Comparison of ENCODE assay signal across 24 cellular contexts in the genomic region with DNA sequence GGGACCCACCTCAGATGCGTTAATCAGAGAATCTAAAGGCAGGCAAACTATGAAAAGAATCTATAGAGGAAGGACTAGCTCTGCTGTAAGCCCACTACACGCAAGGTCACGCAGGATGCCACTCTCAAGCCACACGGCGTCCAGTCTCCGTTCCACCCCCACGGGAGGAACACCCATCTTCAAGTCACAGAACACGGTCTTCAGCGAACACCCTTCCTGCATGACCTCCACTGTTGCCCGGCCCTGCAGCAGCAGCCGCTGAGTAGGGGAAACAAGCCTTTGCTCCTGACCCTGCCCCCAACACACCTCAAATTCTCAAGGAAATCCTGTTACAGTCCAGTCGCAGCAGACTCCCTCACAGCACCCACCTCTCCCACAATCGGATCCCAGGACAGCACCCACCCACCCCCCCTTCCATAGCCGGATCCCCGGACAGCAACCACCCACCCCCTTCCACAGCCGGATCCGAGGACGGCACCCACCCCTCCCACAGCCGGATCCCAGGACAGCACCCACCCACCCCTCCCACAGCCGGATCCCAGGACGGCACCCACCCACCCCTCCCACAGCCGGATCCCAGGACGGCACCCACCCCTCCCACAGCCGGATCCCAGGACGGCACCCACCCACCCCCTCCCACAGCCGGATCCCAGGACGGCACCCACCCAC.
A peak's percentile ranks its signal among the peaks of the same experiment; 100 is the strongest.
DNase-seq lines count a peak whose midpoint lies in the region; TF ChIP-seq lines count a peak whose summit lies in the region.
"Had no signal": no experiment of that assay in that cellular context is flagged by ENCODE, and none has a peak within 500 bp of the region (broad histone marks: within the 10 kb centered on the region; RNA-seq: fewer than 3 reads in every experiment).

No MANE protein-coding gene starts in this region.

- H3K4me3 Mint-ChIP-seq in H9, result no peak overlapping the region
- H3K4me3 Mint-ChIP-seq in brain, result no peak overlapping the region
- H3K4me3 Mint-ChIP-seq: CD8-positive, alpha-beta T cell had no signal

- H2BK5ac ChIP-seq in H9 (ENCODE audit: insufficient read length, low read length), result no peak overlapping the region

- H2BK120ac ChIP-seq in H9 (ENCODE audit: low read depth, low read length, poor library complexity, severe bottlenecking), result no peak overlapping the region

- H3K4me2 ChIP-seq in H9 (ENCODE audit: insufficient read depth, insufficient read length, low read length), result no peak overlapping the region

- intact Hi-C loops in posterior vena cava (cut with DNase I), result no loop called here

- no peak overlapping the region for H3K4ac ChIP-seq in H9 (ENCODE audit: low read depth, low read length)

- H3K36me3 Mint-ChIP-seq in H9 (ENCODE audit: insufficient read depth in 1 of 3, low read depth in 3 of 3), result peaks cover 0 to 3% (median 0%) of the 10 kb centered on the region in 3 experiments; a peak in 2 of 7 replicates
- no peaks in the 10 kb centered on the region for H3K36me3 Mint-ChIP-seq in brain
- H3K36me3 Mint-ChIP-seq: CD8-positive, alpha-beta T cell had no signal

- H4K5ac ChIP-seq in H9 (ENCODE audit: insufficient read length, low read depth, low read length), result no peak overlapping the region

- H2BK15ac ChIP-seq in H9 (ENCODE audit: low read depth, low read length), result no peak overlapping the region

- H4K8ac ChIP-seq in H9 (replicated peaks; ENCODE audit: insufficient read length, low read depth, low read length), result no peak overlapping the region

- WGBS in H9 (ENCODE audit: extremely low coverage, insufficient read length, low lambda C conversion rate), result no CpG with 5 or more reads among the region's 27 CpGs

- H3K9ac ChIP-seq in H9 (ENCODE audit: extremely low read depth, insufficient read length, low read length), result no peak overlapping the region

- no peak for DNase-seq in H9
- peak; percentile 59 for DNase-seq in mesenteric fat pad (ENCODE audit: low spot score)
- peak; percentile 69 for DNase-seq in posterior vena cava (ENCODE audit: low spot score)
- DNase-seq in NCI-H2107 treated with DMSO at 0.1 percent for 48 hours (lab: John Stamatoyannopoulos, UW; ENCODE audit: unreplicated experiment), result no peak
- no peak for DNase-seq in A172 (ENCODE audit: low spot score)
- no peak for DNase-seq in GOT3 (lab: John Stamatoyannopoulos, UW)
- DNase-seq in DMS53 treated with DMSO at 0.1 percent for 48 hours (lab: John Stamatoyannopoulos, UW; ENCODE audit: unreplicated experiment), result no peak
- DNase-seq: ACHN; C1 segment of cervical spinal cord; Calu3; CD8-positive, alpha-beta T cell; DMS153; Kasumi-1; MG63; NCI-H1048; NCI-H1417 treated with DMSO at 0.1 percent for 48 hours; NCI-H187; NCI-H2227 treated with DMSO at 0.1 percent for 48 hours; NCI-H510A treated with DMSO at 0.1 percent for 48 hours; NCI-H748 treated with DMSO at 0.1 percent for 48 hours; NK-92 treated with Interleukin-12 subunit alpha and Interleukin-12 subunit beta, amount 100 ng/mL, for 24 hours; OCI-M1; SJCRH30 had no signal

- H3K14ac ChIP-seq in H9 (ENCODE audit: insufficient read depth, low read length), result no peak overlapping the region

- no peaks in the 10 kb centered on the region for H3K23me2 ChIP-seq in H9 (ENCODE audit: insufficient read length, low read depth, low read length, poor library complexity, severe bottlenecking)

- H3K79me1 ChIP-seq in H9 (ENCODE audit: insufficient read depth, low read depth, low read length, poor library complexity, severe bottlenecking), result no peaks in the 10 kb centered on the region

- H3K4me1 ChIP-seq in H9 (ENCODE audit: insufficient read depth, low read length), result peaks cover 11% of the 10 kb centered on the region; the same call in 1 of the 2 replicates

- H3K23ac ChIP-seq in H9 (ENCODE audit: insufficient read length, low read depth, low read length), result no peak overlapping the region

- H3K9me3 Mint-ChIP-seq in H9 (no peaks in the 10 kb centered on the region; a peak in 1 of 5 replicates), brain (no peaks in the 10 kb centered on the region)
- H3K9me3 Mint-ChIP-seq: CD8-positive, alpha-beta T cell had no signal

- H3T11ph ChIP-seq in H9 (ENCODE audit: low read length), result no peak overlapping the region

- peak overlapping the region in 2 of 3 experiments; percentile 30 to 66; a peak in 3 of 7 replicates for H3K27ac Mint-ChIP-seq in H9
- peak overlapping the region in 3 of 5 experiments; percentile 3 to 57 (median 22) for H3K27ac Mint-ChIP-seq in brain
- H3K27ac Mint-ChIP-seq: CD8-positive, alpha-beta T cell had no signal

- H3K9me3 ChIP-seq in H9 (ENCODE audit: control insufficient read depth, low read depth, low read length), result no peaks in the 10 kb centered on the region
- H3K9me3 ChIP-seq: MG63, SJCRH30 had no signal

- TF ChIP-seq CTCF in H9 (conservative IDR thresholded peaks at IDR 0.05) (no peak), brain (conservative IDR thresholded peaks at IDR 0.05) (no peak)

- H4K91ac ChIP-seq in H9 (ENCODE audit: insufficient read length, low read depth, low read length), result no peak overlapping the region

- H4K20me1 ChIP-seq in H9 (ENCODE audit: control insufficient read depth, insufficient read depth, insufficient read length), result peaks cover 4% of the 10 kb centered on the region

- peaks cover 2% of the 10 kb centered on the region; the same call in 1 of the 2 replicates for H3K27me3 Mint-ChIP-seq in H9 (ENCODE audit: low read depth)
- H3K27me3 Mint-ChIP-seq in brain, result no peaks in the 10 kb centered on the region

- H2BK20ac ChIP-seq in H9 (ENCODE audit: low read depth, low read length, poor library complexity, severe bottlenecking), result no peak overlapping the region

- H3K18ac ChIP-seq in H9 (ENCODE audit: insufficient read length, low read depth, low read length), result no peak overlapping the region

- peaks cover 43 to 45% of the 10 kb centered on the region in 2 experiments for H3K4me1 Mint-ChIP-seq in H9
- H3K4me1 Mint-ChIP-seq in brain, result peaks cover 86% of the 10 kb centered on the region

- no peak overlapping the region for H3K27ac ChIP-seq in H9 (ENCODE audit: insufficient read length, low read depth, low read length)
- H3K27ac ChIP-seq: SJCRH30 had no signal

- H3K56ac ChIP-seq in H9 (ENCODE audit: insufficient read length, low read depth, low read length), result no peak overlapping the region

- H2BK12ac ChIP-seq in H9 (ENCODE audit: insufficient read length, low read depth, low read length), result no peak overlapping the region

- H3K79me2 ChIP-seq in H9 (ENCODE audit: insufficient read depth, low read length), result peaks cover 1% of the 10 kb centered on the region; the same call in 1 of the 2 replicates

- H2AK5ac ChIP-seq in H9 (ENCODE audit: insufficient read length, low read length), result no peak overlapping the region

- no peak overlapping the region for H2AFZ ChIP-seq in H9 (ENCODE audit: low read length)

- H3K27me3 ChIP-seq in H9 (ENCODE audit: insufficient read depth, low read length), result no peaks in the 10 kb centered on the region
- H3K27me3 ChIP-seq: MG63, SJCRH30 had no signal

Comparison
In these comparisons a context has a peak if more than half of its experiments do, and no peak if none do; other contexts are left out.
1. DNase-seq: peak in mesenteric fat pad (single experiment) and posterior vena cava (single experiment); none in H9 (single experiment), NCI-H2107 treated with DMSO at 0.1 percent for 48 hours (single experiment), A172 (single experiment), GOT3 (single experiment) and DMS53 treated with DMSO at 0.1 percent for 48 hours (single experiment).